8 cellular contexts compared by ENCODE assay signal in genomic region chr11:65422104-65422632, GRCh38. TPM values are rescaled to one million over a fixed set of nuclear protein-coding genes. Genes with fewer than 3 reads are reported as not detected.
A peak's percentile ranks its signal among the peaks of the same experiment; 100 is the strongest.
DNase-seq lines count a peak whose midpoint lies in the region; TF ChIP-seq lines count a peak whose summit lies in the region.

No MANE protein-coding gene starts in this region.

- H3K36me3 Mint-ChIP-seq in activated naive CD8-positive, alpha-beta T cell treated with anti-CD3 and anti-CD28 coated beads for 36 hours = peaks cover 53% of the 10 kb centered on the region
- H3K36me3 Mint-ChIP-seq in osteocyte (ENCODE audit: unreplicated experiment) = peaks cover 35% of the 10 kb centered on the region

- H3K4me1 Mint-ChIP-seq in activated naive CD8-positive, alpha-beta T cell treated with anti-CD3 and anti-CD28 coated beads for 36 hours = peaks cover 67% of the 10 kb centered on the region
- peaks cover 82% of the 10 kb centered on the region for H3K4me1 Mint-ChIP-seq in osteocyte (ENCODE audit: unreplicated experiment)

- peaks cover 5% of the 10 kb centered on the region for H3K9me3 Mint-ChIP-seq in activated naive CD8-positive, alpha-beta T cell treated with anti-CD3 and anti-CD28 coated beads for 36 hours
- H3K9me3 Mint-ChIP-seq in osteocyte (ENCODE audit: unreplicated experiment) = no peaks in the 10 kb centered on the region

- H3K27ac ChIP-seq in temporal lobe (ENCODE audit: low read depth, low read length) = peak overlapping the region; percentile 100

- peak; percentile 56 for TF ChIP-seq POLR2A in GM19099 (IDR thresholded peaks at IDR 0.05; ENCODE audit: extremely low read depth, insufficient read length, low read depth)

- DNase-seq in AG04449 (ENCODE audit: low read depth, low spot score) (peak; percentile 83), LHCN-M2 (ENCODE audit: low read depth) (peak; percentile 97), SKM-1 treated with dmso at 0.1 percent for 144 hours (lab: John Stamatoyannopoulos, UW; ENCODE audit: unreplicated experiment) (peak; percentile 83), head of caudate nucleus (peak; percentile 86 to 99 (median 96)), osteocyte (ENCODE audit: extremely low spot score, unreplicated experiment) (peak; percentile 98)
- DNase-seq in activated naive CD8-positive, alpha-beta T cell treated with anti-CD3 and anti-CD28 coated beads for 36 hours = peak; percentile 98

- H3K27me3 Mint-ChIP-seq in activated naive CD8-positive, alpha-beta T cell treated with anti-CD3 and anti-CD28 coated beads for 36 hours = peaks cover 28% of the 10 kb centered on the region
- H3K27me3 Mint-ChIP-seq in osteocyte (ENCODE audit: unreplicated experiment) = no peaks in the 10 kb centered on the region

- POLR2A ChIA-PET in AG04449 (lab: Yijun Ruan, JAX) = interaction anchor here (0.6 to 19.6 kb wide), 43 partner anchors 8 to 309 kb away, joined by 3 to 664 read pairs (median 6); partner anchors contain the start of genes DPF2, FRMD8, MALAT1 and PCNX3

- H3K4me3 ChIP-seq in AG04449 (ENCODE audit: low read depth, low read length) = peak overlapping the region; percentile 98

- CTCF ChIA-PET in AG04449 (lab: Yijun Ruan, JAX) = interaction anchor here (1.3 to 10.3 kb wide), 2 partner anchors 32 to 87 kb away, joined by 4 to 151 read pairs; no protein-coding TSS in a partner anchor

- H3K27ac Mint-ChIP-seq in activated naive CD8-positive, alpha-beta T cell treated with anti-CD3 and anti-CD28 coated beads for 36 hours = peak overlapping the region; percentile 99
- H3K27ac Mint-ChIP-seq in osteocyte (ENCODE audit: unreplicated experiment) = peak overlapping the region; percentile 99

- TF ChIP-seq CTCF in AG04449 (IDR thresholded peaks at IDR 0.05; ENCODE audit: insufficient read depth, low read length, missing control alignments) = no peak
- TF ChIP-seq CTCF in osteocyte (IDR thresholded peaks at IDR 0.05) = no peak

- H3K4me3 Mint-ChIP-seq in activated naive CD8-positive, alpha-beta T cell treated with anti-CD3 and anti-CD28 coated beads for 36 hours = peak overlapping the region; percentile 100
- H3K4me3 Mint-ChIP-seq in osteocyte (ENCODE audit: unreplicated experiment) = peak overlapping the region; percentile 98

- intact Hi-C loops in head of caudate nucleus (cut with DNase I) = loop anchor here (5.0 kb wide), 2 partner anchors 55 to 75 kb away; partner anchors contain the start of gene MALAT1

RNA-seq across cellular contexts. Expression of gene NEAT1, which starts 0.4 kb away (rescaled TPM):
- total RNA-seq in LHCN-M2 (2014; rRNA removed) = 29.4 and 37.8 TPM in 2 replicates
- 88.5 TPM for polyA plus RNA-seq in LHCN-M2 (2012)
- 100 to 1,000 TPM; 136 to 155 TPM for total RNA-seq in activated naive CD8-positive, alpha-beta T cell treated with anti-CD3 and anti-CD28 coated beads for 36 hours
- total RNA-seq in osteocyte = 300 and 534 TPM in 2 replicates
- total RNA-seq in temporal lobe = 8.4 TPM

RNA-seq across cellular contexts. Expression of gene FRMD8, which starts 35.7 kb away (rescaled TPM):
- total RNA-seq in LHCN-M2 (2014; rRNA removed) (40.7 and 58.7 TPM in 2 replicates), osteocyte (62.8 and 65.8 TPM in 2 replicates), temporal lobe (6.9 TPM)
- polyA plus RNA-seq in LHCN-M2 (2012) = 19.7 TPM
- total RNA-seq in activated naive CD8-positive, alpha-beta T cell treated with anti-CD3 and anti-CD28 coated beads for 36 hours = 10 to 100 TPM; 33.1 to 36.3 TPM

RNA-seq across cellular contexts. Expression of gene SLC25A45, which starts 39.7 kb away (rescaled TPM):
- total RNA-seq in LHCN-M2 (2014; rRNA removed) = 1.4 and 2.3 TPM in 2 replicates
- polyA plus RNA-seq in LHCN-M2 (2012) = 1.5 TPM
- 10 to 100 TPM; 15.4 to 15.7 TPM for total RNA-seq in activated naive CD8-positive, alpha-beta T cell treated with anti-CD3 and anti-CD28 coated beads for 36 hours
- 9.9 and 10.8 TPM in 2 replicates for total RNA-seq in osteocyte
- total RNA-seq in temporal lobe = 0.74 TPM

Comparison
In these comparisons a context has a peak if more than half of its experiments do, and no peak if none do; other contexts are left out.
1. Peak in every context shown above with its lines: DNase-seq, H3K4me3 ChIP-seq and H3K27ac ChIP-seq.